Comparison of ENCODE assay signal across 11 cellular contexts in genomic region chr16:2471653-2472487, GRCh38. TPM values are rescaled to one million over a fixed set of nuclear protein-coding genes. Genes with fewer than 3 reads are reported as not detected.
DNase-seq lines count a peak whose midpoint lies in the region; ATAC-seq and TF ChIP-seq lines count a peak whose summit lies in the region.
"Had no signal": no experiment of that assay in that cellular context is flagged by ENCODE, and none has a peak within 500 bp of the region (broad histone marks: within the 10 kb centered on the region; RNA-seq: fewer than 3 reads in every experiment).

No MANE protein-coding gene starts in this region.

- no peaks in the 10 kb centered on the region for H3K9me3 ChIP-seq in RWPE2 (ENCODE audit: severe bottlenecking)
- no peaks in the 10 kb centered on the region for H3K9me3 ChIP-seq in tibial artery

- no peak for TF ChIP-seq CTCF in RWPE2 (IDR thresholded peaks at IDR 0.05; ENCODE audit: poor library complexity, severe bottlenecking)
- no peak for TF ChIP-seq CTCF in foreskin fibroblast (IDR thresholded peaks at IDR 0.05; ENCODE audit: low read depth, low read length)
- no peak for TF ChIP-seq CTCF in tibial artery (IDR thresholded peaks at IDR 0.05)

- no peaks in the 10 kb centered on the region for H3K36me3 ChIP-seq in RWPE2 (ENCODE audit: low read depth)
- no peaks in the 10 kb centered on the region for H3K36me3 ChIP-seq in tibial artery

- H3K4me3 Mint-ChIP-seq in activated T-cell treated with anti-CD3 and anti-CD28 coated beads, Interleukin-2, amount 50 U/mL, for 4 hours: no peak overlapping the region
- H3K4me3 Mint-ChIP-seq: activated T-cell treated with anti-CD3 and anti-CD28 coated beads, Interleukin-2, amount 50 U/mL, for 24 hours had no signal

- H3K36me3 Mint-ChIP-seq in activated T-cell treated with anti-CD3 and anti-CD28 coated beads, Interleukin-2, amount 50 U/mL, for 4 hours (ENCODE audit: insufficient read depth): no peaks in the 10 kb centered on the region

- DNase-seq in NCI-H1417 (lab: John Stamatoyannopoulos, UW) (peak in 2 of 3 experiments; percentile 64 to 66), NCI-H1417 treated with DMSO at 0.1 percent for 48 hours (lab: John Stamatoyannopoulos, UW) (no peak), RWPE2 (ENCODE audit: low spot score) (no peak), foreskin fibroblast (no peak), retina (peak; percentile 76), tibial artery (no peak)
- DNase-seq in activated T-cell treated with anti-CD3 and anti-CD28 coated beads, Interleukin-2, amount 50 U/mL, for 4 hours: no peak
- DNase-seq: NCI-H187 treated with DMSO at 0.1 percent for 48 hours had no signal

- H3K9me3 Mint-ChIP-seq in activated T-cell treated with anti-CD3 and anti-CD28 coated beads, Interleukin-2, amount 50 U/mL, for 4 hours: no peaks in the 10 kb centered on the region
- H3K9me3 Mint-ChIP-seq: activated T-cell treated with anti-CD3 and anti-CD28 coated beads, Interleukin-2, amount 50 U/mL, for 24 hours had no signal

- ATAC-seq in RWPE2 (ENCODE audit: low read depth): no peak
- no peak for ATAC-seq in activated T-cell treated with anti-CD3 and anti-CD28 coated beads, Interleukin-2, amount 50 U/mL, for 4 hours
- no peak for ATAC-seq in HG03469 (IDR thresholded peaks at IDR 0.05; ENCODE audit: unreplicated experiment)

- H3K27ac ChIP-seq in RWPE2 (ENCODE audit: poor library complexity, severe bottlenecking) (no peak overlapping the region), tibial artery (no peak overlapping the region)

- H3K4me3 ChIP-seq in RWPE2 (ENCODE audit: severe bottlenecking) (peak overlapping the region; percentile 7), foreskin fibroblast (ENCODE audit: low read depth in 1 of 2, low read length in 2 of 2) (peak overlapping the region; percentile 18 to 32), tibial artery (peak overlapping the region in 1 of 2 donors; percentile 23)

- H3K27me3 ChIP-seq in RWPE2 (ENCODE audit: insufficient read depth, poor library complexity, severe bottlenecking): peaks cover 6% of the 10 kb centered on the region
- peaks cover 6 to 67% of the 10 kb centered on the region in 2 donors for H3K27me3 ChIP-seq in tibial artery

- H3K27me3 Mint-ChIP-seq in activated T-cell treated with anti-CD3 and anti-CD28 coated beads, Interleukin-2, amount 50 U/mL, for 4 hours (ENCODE audit: low read depth): peaks cover 34% of the 10 kb centered on the region

- intact Hi-C loops in tibial artery (cut with DNase I; ENCODE audit: low total_unique reads): loop anchor here (10.0 kb wide), 1 partner anchor 127 kb away; the partner anchor contains the start of gene ABCA3

- H3K4me1 Mint-ChIP-seq in activated T-cell treated with anti-CD3 and anti-CD28 coated beads, Interleukin-2, amount 50 U/mL, for 4 hours (ENCODE audit: low read depth): peaks cover 17% of the 10 kb centered on the region

- H3K4me1 ChIP-seq in RWPE2 (ENCODE audit: insufficient read depth, poor library complexity, severe bottlenecking): no peaks in the 10 kb centered on the region
- H3K4me1 ChIP-seq in tibial artery: peaks cover 6 to 84% (median 62%) of the 10 kb centered on the region in 4 donors

RNA-seq across cellular contexts. Expression of gene NTN3, which starts 0.8 kb away (rescaled TPM):
- total RNA-seq in activated T-cell treated with anti-CD3 and anti-CD28 coated beads, Interleukin-2, amount 50 U/mL, for 4 hours: not detected
- total RNA-seq: T-helper 2 cell treated with Interferon-gamma antibody and Interleukin-4, amounts not matched to agents 100 ng/mL and 5 ng/mL, for 36 hours had no signal

RNA-seq across cellular contexts. Expression of gene TBC1D24, which starts 3.1 kb away (rescaled TPM):
- total RNA-seq in activated T-cell treated with anti-CD3 and anti-CD28 coated beads, Interleukin-2, amount 50 U/mL, for 4 hours: 10 to 100 TPM; 25.0 to 27.2 (median 26.3) TPM

RNA-seq across cellular contexts. Expression of gene TEDC2, which starts 12.0 kb away (rescaled TPM):
- total RNA-seq in activated T-cell treated with anti-CD3 and anti-CD28 coated beads, Interleukin-2, amount 50 U/mL, for 4 hours: 10 to 100 TPM; 26.0 to 37.5 (median 32.7) TPM

RNA-seq across cellular contexts. Expression of gene ATP6V0C, which starts 41.9 kb away (rescaled TPM):
- 100 to 1,000 TPM; 184 to 198 (median 188) TPM for total RNA-seq in activated T-cell treated with anti-CD3 and anti-CD28 coated beads, Interleukin-2, amount 50 U/mL, for 4 hours

RNA-seq across cellular contexts. Expression of gene CCNF, which starts 42.6 kb away (rescaled TPM):
- 1 to 10 TPM; 6.7 to 7.5 (median 7.4) TPM for total RNA-seq in activated T-cell treated with anti-CD3 and anti-CD28 coated beads, Interleukin-2, amount 50 U/mL, for 4 hours

Comparison
In these comparisons a context has a peak if more than half of its experiments do, and no peak if none do; other contexts are left out.
1. DNase-seq: peak in NCI-H1417 (2 of 3) and retina (single experiment); none in NCI-H1417 treated with DMSO at 0.1 percent for 48 hours (single experiment), RWPE2 (single experiment), foreskin fibroblast (0 of 2), tibial artery (0 of 2) and activated T-cell treated with anti-CD3 and anti-CD28 coated beads, Interleukin-2, amount 50 U/mL, for 4 hours (single experiment).